8 cellular contexts compared by ENCODE assay signal in genomic region chr10:12483996-12484944, GRCh38.
DNase-seq lines count a peak whose midpoint lies in the region; ATAC-seq and TF ChIP-seq lines count a peak whose summit lies in the region.

No MANE protein-coding gene starts in this region.

- DNase-seq in DMS153 treated with DMSO at 0.1 percent for 48 hours (lab: John Stamatoyannopoulos, UW; ENCODE audit: unreplicated experiment) (peak; percentile 51), Peyer's patch (peak in 2 of 3 donors; percentile 30 to 67), mucosa of descending colon (peak; percentile 70 to 82 (median 82)), HK-2 (ENCODE audit: unreplicated experiment) (no peak), progenitor cell of endocrine pancreas (ENCODE audit: low spot score, unreplicated experiment) (no peak), T-helper 2 cell (no peak), NCI-H1092 (lab: John Stamatoyannopoulos, UW) (no peak)

- H3K4me3 Mint-ChIP-seq in progenitor cell of endocrine pancreas (ENCODE audit: low read depth): no peak overlapping the region

- H3K9me3 ChIP-seq in Peyer's patch (no peaks in the 10 kb centered on the region), mucosa of descending colon (no peaks in the 10 kb centered on the region)

- intact Hi-C loops in mucosa of descending colon (cut with DNase I, micrococcal nuclease): no loop called here

- H3K4me1 ChIP-seq in Peyer's patch (peaks cover 0 to 18% (median 4%) of the 10 kb centered on the region in 4 donors), mucosa of descending colon (ENCODE audit: low read depth) (peaks cover 30% of the 10 kb centered on the region)

- peaks cover 11% of the 10 kb centered on the region for H3K27me3 Mint-ChIP-seq in progenitor cell of endocrine pancreas

- peaks cover 7% of the 10 kb centered on the region for H3K9me3 Mint-ChIP-seq in progenitor cell of endocrine pancreas (ENCODE audit: low read depth)

- H3K36me3 Mint-ChIP-seq in progenitor cell of endocrine pancreas (ENCODE audit: insufficient read depth): peaks cover 2% of the 10 kb centered on the region

- H3K4me1 Mint-ChIP-seq in progenitor cell of endocrine pancreas (ENCODE audit: low read depth): peaks cover 11% of the 10 kb centered on the region

- H3K27ac ChIP-seq in Peyer's patch: peak overlapping the region in 3 of 4 donors; percentile 33 to 61 (median 43)

- H3K36me3 ChIP-seq in Peyer's patch (no peaks in the 10 kb centered on the region), mucosa of descending colon (ENCODE audit: low read depth) (no peaks in the 10 kb centered on the region)

- no peak overlapping the region for H3K27ac Mint-ChIP-seq in progenitor cell of endocrine pancreas

- no peak for TF ChIP-seq POLR2A in Peyer's patch (IDR thresholded peaks at IDR 0.05)

- H3K27me3 ChIP-seq in Peyer's patch: no peaks in the 10 kb centered on the region

- H3K4me3 ChIP-seq in Peyer's patch (peak overlapping the region in 2 of 4 donors; percentile 9 to 20), mucosa of descending colon (no peak overlapping the region)

- ATAC-seq in HG02870 (IDR thresholded peaks at IDR 0.05; ENCODE audit: unreplicated experiment): peak; percentile 24
- peak; percentile 77 for ATAC-seq in mucosa of descending colon

- no peak for TF ChIP-seq CTCF in Peyer's patch (IDR thresholded peaks at IDR 0.05)
- TF ChIP-seq CTCF in mucosa of descending colon (IDR thresholded peaks at IDR 0.05): no peak
- no peak for TF ChIP-seq CTCF in progenitor cell of endocrine pancreas (IDR thresholded peaks at IDR 0.05; ENCODE audit: unreplicated experiment)

Comparison
In these comparisons a context has a peak if more than half of its experiments do, and no peak if none do; other contexts are left out.
1. DNase-seq: peak in DMS153 treated with DMSO at 0.1 percent for 48 hours (single experiment), Peyer's patch (2 of 3) and mucosa of descending colon (3 of 3); none in HK-2 (single experiment), progenitor cell of endocrine pancreas (single experiment), T-helper 2 cell (0 of 5) and NCI-H1092 (single experiment).